21 cellular contexts compared by ENCODE assay signal in genomic region chr3:40723078-40723660, GRCh38.
"Had no signal": no experiment of that assay in that cellular context is flagged by ENCODE, and none has a peak within 500 bp of the region (broad histone marks: within the 10 kb centered on the region; RNA-seq: fewer than 3 reads in every experiment).

No MANE protein-coding gene starts in this region.

- ATAC-seq: foreskin keratinocyte; gastroesophageal sphincter; heart left ventricle; left lung; left ventricle myocardium superior; lower lobe of right lung; naive thymus-derived CD4-positive, alpha-beta T cell had no signal

- H3K27ac Mint-ChIP-seq: immature natural killer cell; mesothelial cell of epicardium; naive thymus-derived CD4-positive, alpha-beta T cell had no signal

- H3K4me1 ChIP-seq: foreskin keratinocyte, left lung had no signal

- H3K9me3 ChIP-seq: esophagus muscularis mucosa, gastroesophageal sphincter, left lung, lower lobe of right lung had no signal

- H3K9me3 Mint-ChIP-seq: immature natural killer cell; naive thymus-derived CD4-positive, alpha-beta T cell had no signal

- H3K4me1 Mint-ChIP-seq: immature natural killer cell; naive thymus-derived CD4-positive, alpha-beta T cell had no signal

- H3K4me3 ChIP-seq: coronary artery, dorsolateral prefrontal cortex, esophagus muscularis mucosa, gastroesophageal sphincter, heart left ventricle, hepatocyte, left lung, lower lobe of right lung had no signal

- H3K36me3 ChIP-seq: esophagus muscularis mucosa, gastroesophageal sphincter, heart left ventricle, left lung, lower lobe of right lung had no signal

- DNase-seq: dermis blood vessel endothelial cell; dorsolateral prefrontal cortex; effector CD4-positive, alpha-beta T cell; effector memory CD4-positive, alpha-beta T cell; foreskin keratinocyte; heart left ventricle; hypothalamus; immature natural killer cell; islet precursor cell; kidney; kidney glomerular epithelial cell; left lung; left ventricle myocardium superior; lower lobe of right lung; mesenchymal stem cell; naive thymus-derived CD4-positive, alpha-beta T cell had no signal

- H3K4me3 Mint-ChIP-seq: immature natural killer cell; mesothelial cell of epicardium; naive thymus-derived CD4-positive, alpha-beta T cell had no signal

- H3K36me3 Mint-ChIP-seq: immature natural killer cell; mesothelial cell of epicardium; naive thymus-derived CD4-positive, alpha-beta T cell had no signal
